ENCODE assay signal across 5 cellular contexts in genomic region chr17:47216821-47217220, GRCh38. TPM values are rescaled to one million over a fixed set of nuclear protein-coding genes. Genes with fewer than 3 reads are reported as not detected.
"Had no signal": no experiment of that assay in that cellular context is flagged by ENCODE, and none has a peak within 500 bp of the region (broad histone marks: within the 10 kb centered on the region; RNA-seq: fewer than 3 reads in every experiment).

No MANE protein-coding gene starts in this region.

RNA-seq across cellular contexts. Expression of gene MYL4, which starts 7.7 kb away (rescaled TPM):
- total RNA-seq: activated CD4-positive, alpha-beta T cell treated with anti-CD3 and anti-CD28 coated beads for 36 hours; activated naive CD4-positive, alpha-beta T cell treated with anti-CD3 and anti-CD28 coated beads for 36 hours; activated T-cell treated with anti-CD3 and anti-CD28 coated beads, Interleukin-2, amount 50 U/mL, for 4 hours; breast epithelium; M059J had no signal

RNA-seq across cellular contexts. Expression of gene ITGB3, which starts 36.8 kb away (rescaled TPM):
- total RNA-seq: activated naive CD4-positive, alpha-beta T cell treated with anti-CD3 and anti-CD28 coated beads for 36 hours had no signal
